Comparison of ENCODE assay signal across 10 cellular contexts in the genomic region with DNA sequence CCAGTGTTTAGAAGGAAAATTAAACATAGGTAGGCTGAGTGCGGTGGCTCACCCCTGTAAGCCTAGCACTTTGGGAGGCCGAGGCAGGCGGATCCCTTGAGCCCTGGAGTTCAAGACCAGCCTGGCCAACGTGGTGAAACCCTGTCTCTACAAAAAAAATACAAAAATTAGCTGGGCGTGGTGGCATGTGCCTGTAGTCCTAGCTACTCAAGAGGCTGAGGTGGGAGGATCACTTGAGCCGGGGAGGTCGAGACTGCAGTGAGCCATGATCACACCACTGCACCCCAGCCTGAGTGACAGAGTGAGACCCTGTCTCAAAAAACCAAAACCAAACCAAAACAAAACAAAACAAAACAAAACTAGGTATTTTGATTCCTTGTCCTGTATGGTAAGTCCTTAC. TPM values are rescaled to one million over a fixed set of nuclear protein-coding genes. Genes with fewer than 3 reads are reported as not detected.
"Had no signal": no experiment of that assay in that cellular context is flagged by ENCODE, and none has a peak within 500 bp of the region (broad histone marks: within the 10 kb centered on the region; RNA-seq: fewer than 3 reads in every experiment).

No MANE protein-coding gene starts in this region.

RNA-seq across cellular contexts. Expression of a gene that starts 20.3 kb away (rescaled TPM):
- total RNA-seq: astrocyte, IMR-90, LHCN-M2, M059J, PC-9, SK-MEL-5, WTC11 had no signal
- polyA plus RNA-seq: IMR-90 had no signal

RNA-seq across cellular contexts. Expression of a gene that starts 39.4 kb away (rescaled TPM):
- total RNA-seq: activated CD8-positive, alpha-beta memory T cell treated with anti-CD3 and anti-CD28 coated beads for 36 hours; activated naive CD4-positive, alpha-beta T cell treated with anti-CD3 and anti-CD28 coated beads, Interleukin-2, amount 50 U/mL, for 72 hours; PC-9; T-helper 17 cell had no signal

RNA-seq across cellular contexts. Expression of a gene that starts 46.4 kb away (rescaled TPM):
- total RNA-seq: activated CD8-positive, alpha-beta memory T cell treated with anti-CD3 and anti-CD28 coated beads for 36 hours; activated naive CD4-positive, alpha-beta T cell treated with anti-CD3 and anti-CD28 coated beads, Interleukin-2, amount 50 U/mL, for 72 hours; astrocyte; IMR-90; LHCN-M2; M059J; PC-9; SK-MEL-5; T-helper 17 cell had no signal
- polyA plus RNA-seq: IMR-90 had no signal
